In the genomic region with DNA sequence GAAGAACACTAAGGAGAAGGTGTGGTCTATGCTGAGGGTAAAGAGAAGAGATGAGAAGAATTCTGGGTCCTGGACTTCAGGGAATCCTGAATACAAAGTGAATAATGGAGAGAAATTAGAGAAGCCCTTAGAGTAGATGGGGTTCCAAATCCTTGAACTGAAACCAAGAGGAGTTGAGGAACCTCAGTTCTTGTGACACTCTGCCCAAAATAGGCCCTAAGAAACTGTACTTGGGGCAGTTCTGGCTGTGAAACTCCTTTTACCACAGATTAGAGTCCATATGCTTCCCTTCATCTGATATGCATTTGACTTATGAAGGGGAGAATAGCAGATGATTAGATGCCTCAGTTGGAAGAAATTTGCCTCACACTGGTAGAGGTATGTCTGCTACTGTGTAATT, we compare ENCODE assay signal across 10 cellular contexts. TPM values are rescaled to one million over a fixed set of nuclear protein-coding genes. Genes with fewer than 3 reads are reported as not detected.
DNase-seq lines count a peak whose midpoint lies in the region; ATAC-seq, FAIRE-seq and TF ChIP-seq lines count a peak whose summit lies in the region.
"Had no signal": no experiment of that assay in that cellular context is flagged by ENCODE, and none has a peak within 500 bp of the region (broad histone marks: within the 10 kb centered on the region; RNA-seq: fewer than 3 reads in every experiment).

No MANE protein-coding gene starts in this region.

- intact Hi-C loops in CD4-positive, alpha-beta memory T cell (cut with micrococcal nuclease) = no loop called here
- intact Hi-C loops in PC-9 (cut with micrococcal nuclease; ENCODE audit: unreplicated experiment) = no loop called here

- no peak for TF ChIP-seq POLR2A in H54 (IDR thresholded peaks at IDR 0.05; ENCODE audit: low read depth, low read length)

- CTCF ChIA-PET in CD4-positive, alpha-beta memory T cell (lab: Charles Lee; ENCODE audit: partially characterized antibody) = interaction anchor here (1.3 to 9.1 kb wide), 6 partner anchors 10 to 52 kb away, joined by 3 to 409 read pairs (median 12); a partner anchor contains a TSS
- CTCF ChIA-PET in PC-9 (lab: Charles Lee) = no interaction called here

- no peak overlapping the region for H3K4me3 ChIP-seq in CD4-positive, alpha-beta memory T cell (ENCODE audit: low read length in 2 of 2)
- no peak overlapping the region for H3K4me3 ChIP-seq in PC-9
- no peak overlapping the region for H3K4me3 ChIP-seq in H7 (ENCODE audit: insufficient read depth, low read depth, low read length)

- H3F3A ChIP-seq in PC-9 (ENCODE audit: insufficient read depth, low read depth) = peaks cover 17% of the 10 kb centered on the region; the same call in 1 of the 2 replicates

- TF ChIP-seq CTCF in PC-9 (conservative IDR thresholded peaks at IDR 0.05) = no peak

- peaks cover 39% of the 10 kb centered on the region for H4K20me1 ChIP-seq in PC-9 (ENCODE audit: insufficient read depth)

- H3K27me3 ChIP-seq in CD4-positive, alpha-beta memory T cell (ENCODE audit: insufficient read depth, low read length) = no peaks in the 10 kb centered on the region
- H3K27me3 ChIP-seq in PC-9 (ENCODE audit: insufficient read depth, low read depth) (no peaks in the 10 kb centered on the region), H7 (ENCODE audit: control insufficient read depth, insufficient read depth, low read length) (no peaks in the 10 kb centered on the region)

- no peaks in the 10 kb centered on the region for H3K9me3 ChIP-seq in CD4-positive, alpha-beta memory T cell (ENCODE audit: control insufficient read depth in 1 of 2, low read length in 2 of 2)
- H3K9me3 ChIP-seq in PC-9 (ENCODE audit: insufficient read depth, low read depth) = peaks cover 4% of the 10 kb centered on the region; the same call in 1 of the 2 replicates

- peaks cover 0 to 7% of the 10 kb centered on the region in 2 donors for H3K36me3 Mint-ChIP-seq in CD4-positive, alpha-beta memory T cell

- no peaks in the 10 kb centered on the region for H3K9me3 Mint-ChIP-seq in CD4-positive, alpha-beta memory T cell
- H3K9me3 Mint-ChIP-seq: T-helper 1 cell treated with Interleukin-12 subunit alpha and Interleukin-12 subunit beta and Interleukin-4 antibody, amounts not matched to agents 30 μg/mL and 1 μg/mL, for 36 hours had no signal

- no peak for FAIRE-seq in H54 (lab: Jason Lieb, UNC)

- peak overlapping the region in 3 of 8 donors; percentile 17 to 61 (median 27) for H3K4me3 Mint-ChIP-seq in CD4-positive, alpha-beta memory T cell
- H3K4me3 Mint-ChIP-seq: T-helper 1 cell treated with Interleukin-12 subunit alpha and Interleukin-12 subunit beta and Interleukin-4 antibody, amounts not matched to agents 30 μg/mL and 1 μg/mL, for 36 hours had no signal

- no peaks in the 10 kb centered on the region for H3K9me2 ChIP-seq in PC-9 (ENCODE audit: insufficient read depth)

- no peak overlapping the region for H3K4me2 ChIP-seq in PC-9

- DNase-seq in CD4-positive, alpha-beta memory T cell = no peak
- DNase-seq in globus pallidus (ENCODE audit: low spot score) (peak; percentile 24), H54 (ENCODE audit: insufficient read length, low spot score) (no peak), PC-9 (no peak), H7 (no peak), NCI-H1436 treated with DMSO at 0.1 percent for 48 hours (lab: John Stamatoyannopoulos, UW) (no peak)
- DNase-seq: stimulated activated CD4-positive, alpha-beta T cell treated with anti-CD3 and anti-CD28 coated beads, Interleukin-15, amount 100 ng/mL, for 24 hours had no signal

- BruUV-seq in PC-9 (replicated peaks; lab: Mats Ljungman, UMichigan) = no TSS peak

- ATAC-seq in GM21367 (IDR thresholded peaks at IDR 0.05; ENCODE audit: unreplicated experiment) = peak; percentile 54
- peak; percentile 38 for ATAC-seq in HG03520 (IDR thresholded peaks at IDR 0.05; ENCODE audit: unreplicated experiment)

- H3K4me1 ChIP-seq in CD4-positive, alpha-beta memory T cell (ENCODE audit: insufficient read depth, low read length) = peaks cover 92% of the 10 kb centered on the region
- peaks cover 37% of the 10 kb centered on the region for H3K4me1 ChIP-seq in PC-9 (replicated peaks; ENCODE audit: insufficient read depth)

- peaks cover 72 to 93% (median 82%) of the 10 kb centered on the region in 4 donors for H3K4me1 Mint-ChIP-seq in CD4-positive, alpha-beta memory T cell

- H3K27ac ChIP-seq in CD4-positive, alpha-beta memory T cell (ENCODE audit: low read depth, low read length) = no peak overlapping the region
- no peak overlapping the region for H3K27ac ChIP-seq in PC-9

- H3K27ac Mint-ChIP-seq in CD4-positive, alpha-beta memory T cell = peak overlapping the region; percentile 34 to 85 (median 63)
- H3K27ac Mint-ChIP-seq: T-helper 1 cell treated with Interleukin-12 subunit alpha and Interleukin-12 subunit beta and Interleukin-4 antibody, amounts not matched to agents 30 μg/mL and 1 μg/mL, for 36 hours had no signal

- H3K79me2 ChIP-seq in PC-9 (ENCODE audit: low read depth) = peaks cover 94% of the 10 kb centered on the region

- no peak overlapping the region for H2AFZ ChIP-seq in PC-9

- POLR2A ChIA-PET in CD4-positive, alpha-beta memory T cell (lab: Charles Lee; ENCODE audit: partially characterized antibody) = interaction anchor here (4.5 to 6.0 kb wide), 2 partner anchors 12 to 18 kb away, joined by 25 to 96 read pairs; a partner anchor contains a TSS
- POLR2A ChIA-PET in PC-9 (lab: Charles Lee; ENCODE audit: unreplicated experiment) = interaction anchor here (0.6 kb wide), 1 partner anchor 138 kb away, joined by 4 read pairs; no protein-coding TSS in a partner anchor

- no peaks in the 10 kb centered on the region for H3K36me3 ChIP-seq in CD4-positive, alpha-beta memory T cell (ENCODE audit: insufficient read depth, low read length)
- H3K36me3 ChIP-seq in PC-9 (ENCODE audit: low read depth) = peaks cover 9% of the 10 kb centered on the region
- no peaks in the 10 kb centered on the region for H3K36me3 ChIP-seq in H7 (replicated peaks; ENCODE audit: control insufficient read depth, insufficient read depth, low read length)

- H3K27me3 Mint-ChIP-seq in CD4-positive, alpha-beta memory T cell = no peaks in the 10 kb centered on the region

RNA-seq across cellular contexts. Expression of a gene that starts 19.0 kb away (rescaled TPM):
- 100 to 1,000 TPM; 109 to 125 TPM for total RNA-seq in CD4-positive, alpha-beta memory T cell
- 100 to 1,000 TPM; 183 to 248 TPM for polyA plus RNA-seq in CD4-positive, alpha-beta memory T cell
- total RNA-seq in PC-9 (2021) = 210 and 306 TPM in 2 replicates
- total RNA-seq in H7 (2014; rRNA removed; shearing (Covaris generic)) = 72.5 and 87.3 TPM in 2 replicates
